ENCODE assay signal across 8 cellular contexts in genomic region chr13:108270442-108270841, GRCh38. TPM values are rescaled to one million over a fixed set of nuclear protein-coding genes. Genes with fewer than 3 reads are reported as not detected.
DNase-seq lines count a peak whose midpoint lies in the region; ATAC-seq, FAIRE-seq and TF ChIP-seq lines count a peak whose summit lies in the region.

No MANE protein-coding gene starts in this region.

- no peaks in the 10 kb centered on the region for H3K79me2 ChIP-seq in astrocyte (ENCODE audit: insufficient read depth, low read length)

- no peak for FAIRE-seq in astrocyte (lab: Jason Lieb, UNC)

- peak overlapping the region; percentile 63 for H3K4me2 ChIP-seq in astrocyte (ENCODE audit: low read length)

- H3K9me3 ChIP-seq in astrocyte (ENCODE audit: insufficient read depth, low read depth, low read length) = no peaks in the 10 kb centered on the region

- H3K9ac ChIP-seq in astrocyte (ENCODE audit: low read length) = no peak overlapping the region

- no peaks in the 10 kb centered on the region for H3K27me3 Mint-ChIP-seq in activated naive CD4-positive, alpha-beta T cell treated with anti-CD3 and anti-CD28 coated beads, Interleukin-2, amount 10 ng/mL, durations not matched to agents 7 days and 5 days
- H3K27me3 Mint-ChIP-seq in astrocyte (ENCODE audit: low read depth, unreplicated experiment) (no peaks in the 10 kb centered on the region), nephron (ENCODE audit: low read depth) (peaks cover 3% of the 10 kb centered on the region)

- TF ChIP-seq CTCF in astrocyte (IDR thresholded peaks at IDR 0.05; ENCODE audit: insufficient read depth, low read depth, low read length) = no peak
- TF ChIP-seq CTCF in nephron (IDR thresholded peaks at IDR 0.05; ENCODE audit: unreplicated experiment in 3 of 3) = no peak

- no peak overlapping the region for H3K4me3 ChIP-seq in astrocyte (ENCODE audit: insufficient read depth, low read depth, low read length)

- H3K4me1 Mint-ChIP-seq in activated naive CD4-positive, alpha-beta T cell treated with anti-CD3 and anti-CD28 coated beads, Interleukin-2, amount 10 ng/mL, durations not matched to agents 7 days and 5 days = peaks cover 61% of the 10 kb centered on the region
- H3K4me1 Mint-ChIP-seq in astrocyte (ENCODE audit: low read depth, unreplicated experiment) = peaks cover 22% of the 10 kb centered on the region
- peaks cover 26% of the 10 kb centered on the region for H3K4me1 Mint-ChIP-seq in nephron

- no peaks in the 10 kb centered on the region for H3K36me3 ChIP-seq in astrocyte (ENCODE audit: insufficient read depth, low read length)

- H3K27ac Mint-ChIP-seq in activated naive CD4-positive, alpha-beta T cell treated with anti-CD3 and anti-CD28 coated beads, Interleukin-2, amount 10 ng/mL, durations not matched to agents 7 days and 5 days = peak overlapping the region; percentile 88
- H3K27ac Mint-ChIP-seq in astrocyte (ENCODE audit: unreplicated experiment) (no peak overlapping the region), nephron (peak overlapping the region; percentile 44 to 82 (median 71))

- no peak overlapping the region for H3K27ac ChIP-seq in astrocyte (ENCODE audit: low read depth, low read length)

- ATAC-seq in HG03354 (IDR thresholded peaks at IDR 0.05; ENCODE audit: poor library complexity, severe bottlenecking, unreplicated experiment) = peak; percentile 12

- peaks cover 8% of the 10 kb centered on the region for H3K36me3 Mint-ChIP-seq in activated naive CD4-positive, alpha-beta T cell treated with anti-CD3 and anti-CD28 coated beads, Interleukin-2, amount 10 ng/mL, durations not matched to agents 7 days and 5 days
- H3K36me3 Mint-ChIP-seq in astrocyte (ENCODE audit: low read depth, unreplicated experiment) (no peaks in the 10 kb centered on the region), nephron (ENCODE audit: low read depth) (no peaks in the 10 kb centered on the region)

- peak; percentile 29 for DNase-seq in activated naive CD4-positive, alpha-beta T cell treated with anti-CD3 and anti-CD28 coated beads, Interleukin-2, amount 10 ng/mL, durations not matched to agents 7 days and 5 days
- DNase-seq in activated naive CD4-positive, alpha-beta T cell (lab: John Stamatoyannopoulos, UW) = no peak
- DNase-seq in astrocyte (ENCODE audit: low read depth) = no peak
- no peak for DNase-seq in NCI-H1092 treated with DMSO at 0.1 percent for 48 hours (lab: John Stamatoyannopoulos, UW)
- no peak for DNase-seq in NCI-H1417 treated with DMSO at 0.1 percent for 48 hours (lab: John Stamatoyannopoulos, UW)
- DNase-seq in NCI-H2196 (lab: John Stamatoyannopoulos, UW; ENCODE audit: unreplicated experiment) = no peak

- H3K4me3 Mint-ChIP-seq in activated naive CD4-positive, alpha-beta T cell treated with anti-CD3 and anti-CD28 coated beads, Interleukin-2, amount 10 ng/mL, durations not matched to agents 7 days and 5 days = peak overlapping the region; percentile 84
- no peak overlapping the region for H3K4me3 Mint-ChIP-seq in astrocyte (ENCODE audit: unreplicated experiment)
- H3K4me3 Mint-ChIP-seq in nephron = peak overlapping the region; percentile 14 to 77 (median 52)

- H2AFZ ChIP-seq in astrocyte (ENCODE audit: low read depth, low read length) = no peak overlapping the region

- no peaks in the 10 kb centered on the region for H3K27me3 ChIP-seq in astrocyte (ENCODE audit: insufficient read depth, low read length)

- CTCF ChIA-PET in activated naive CD4-positive, alpha-beta T cell treated with anti-CD3 and anti-CD28 coated beads, Interleukin-2, amount 10 ng/mL, durations not matched to agents 7 days and 5 days (lab: Charles Lee) = interaction anchor here (0.7 to 1.2 kb wide), 5 partner anchors 43 to 72 kb away, joined by 3 to 4 read pairs (median 3); no protein-coding TSS in a partner anchor

- H4K20me1 ChIP-seq in astrocyte (ENCODE audit: insufficient read depth, low read length) = no peaks in the 10 kb centered on the region

- H3K4me1 ChIP-seq in astrocyte (ENCODE audit: insufficient read depth, low read length) = peaks cover 7% of the 10 kb centered on the region

- peaks cover 3% of the 10 kb centered on the region for H3K9me3 Mint-ChIP-seq in activated naive CD4-positive, alpha-beta T cell treated with anti-CD3 and anti-CD28 coated beads, Interleukin-2, amount 10 ng/mL, durations not matched to agents 7 days and 5 days
- H3K9me3 Mint-ChIP-seq in astrocyte (ENCODE audit: unreplicated experiment) = no peaks in the 10 kb centered on the region
- no peaks in the 10 kb centered on the region for H3K9me3 Mint-ChIP-seq in nephron

RNA-seq across cellular contexts. Expression of gene TNFSF13B, which starts 0.9 kb away (rescaled TPM):
- 0.89 and 1.7 TPM in 2 replicates for total RNA-seq in astrocyte

RNA-seq across cellular contexts. Expression of gene ABHD13, which starts 52.2 kb away (rescaled TPM):
- 8.5 and 9.2 TPM in 2 replicates for total RNA-seq in astrocyte

RNA-seq across cellular contexts. Expression of gene LIG4, which starts 55.1 kb away (rescaled TPM):
- 14.8 and 15.5 TPM in 2 replicates for total RNA-seq in astrocyte
